In the genomic region with DNA sequence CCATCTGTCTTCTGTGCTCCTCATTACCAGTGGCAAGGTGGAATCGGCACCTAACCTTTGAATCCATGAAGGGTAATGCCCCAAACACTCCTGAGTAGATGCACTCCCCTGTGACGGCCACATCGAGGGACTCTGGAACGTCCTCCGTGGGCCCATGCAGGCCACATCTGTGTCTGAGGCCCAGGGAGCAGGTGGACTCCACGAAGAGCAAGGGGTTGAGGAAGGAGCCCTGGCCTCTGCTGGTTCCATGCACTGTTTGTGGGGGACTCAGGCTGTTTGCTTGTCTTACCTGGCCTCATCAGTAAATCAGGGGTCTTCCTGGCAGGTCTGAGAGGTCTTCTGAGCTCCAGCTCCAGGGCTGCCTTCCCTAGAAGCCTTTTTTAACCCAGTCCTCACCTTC, we compare ENCODE assay signal across 23 cellular contexts.
"Had no signal": no experiment of that assay in that cellular context is flagged by ENCODE, and none has a peak within 500 bp of the region (broad histone marks: within the 10 kb centered on the region; RNA-seq: fewer than 3 reads in every experiment).

No MANE protein-coding gene starts in this region.

- H3K4me1 ChIP-seq: colonic mucosa, esophagus squamous epithelium, gastrocnemius medialis, heart right ventricle, left lung, lower lobe of right lung had no signal

- H3K36me3 ChIP-seq: colonic mucosa, esophagus squamous epithelium, gastrocnemius medialis, heart right ventricle, left lung, lower lobe of right lung had no signal

- H3K27ac ChIP-seq: colonic mucosa, epithelial cell of prostate, esophagus squamous epithelium, gastrocnemius medialis, heart right ventricle, left lung, lower lobe of right lung had no signal

- H3K9me3 ChIP-seq: colonic mucosa, esophagus squamous epithelium, gastrocnemius medialis, left lung, lower lobe of right lung had no signal

- ATAC-seq: effector memory CD8-positive, alpha-beta T cell; esophagus mucosa; gastrocnemius medialis; heart right ventricle; left cardiac atrium; left lung; left ventricle myocardium superior; lower lobe of right lung had no signal

- DNase-seq: cerebellar nuclear complex; colonic mucosa; cortex of kidney; effector CD8-positive, alpha-beta T cell; effector memory CD8-positive, alpha-beta T cell; endodermal cell; erythroblast; esophagus squamous epithelium; foreskin fibroblast; foreskin melanocyte; gastrocnemius medialis; glutamatergic neuron; head of caudate nucleus; heart right ventricle; hippocampal formation; left cardiac atrium; left lung; left ventricle myocardium superior; lower lobe of right lung; mesendoderm; midbrain had no signal

- H3K4me3 ChIP-seq: colonic mucosa, esophagus squamous epithelium, gastrocnemius medialis, heart right ventricle, left lung, lower lobe of right lung had no signal

- H3K27me3 ChIP-seq: colonic mucosa had no signal
